Comparison of ENCODE assay signal across 8 cellular contexts in genomic region chr12:113056631-113057488, GRCh38. TPM values are rescaled to one million over a fixed set of nuclear protein-coding genes. Genes with fewer than 3 reads are reported as not detected.
DNase-seq lines count a peak whose midpoint lies in the region; ATAC-seq lines count a peak whose summit lies in the region.

DTX1 (plus strand) TSS chr12:113056730; CDS start chr12:113058193, 1,463 bp downstream.

- H3K4me3 ChIP-seq in skeletal muscle cell (ENCODE audit: low read depth, low read length): peak within 1 kb of the TSS; percentile 39

- intact Hi-C loops in left ventricle myocardium superior (cut with micrococcal nuclease): no loop called here

- ATAC-seq in left ventricle myocardium superior (peak; percentile 83), HG02588 (IDR thresholded peaks at IDR 0.05; ENCODE audit: unreplicated experiment) (no peak)

- DNase-seq in NCI-H2227 (lab: John Stamatoyannopoulos, UW; ENCODE audit: unreplicated experiment) (peak; percentile 66), NCI-H2227 treated with DMSO at 0.1 percent for 48 hours (lab: John Stamatoyannopoulos, UW) (no peak), left ventricle myocardium superior (peak; percentile 63), skeletal muscle cell (ENCODE audit: low read depth) (no peak), DMS153 treated with DMSO at 0.1 percent for 48 hours (lab: John Stamatoyannopoulos, UW; ENCODE audit: unreplicated experiment) (no peak), islet precursor cell (no peak)
- DNase-seq in activated effector memory CD4-positive, alpha-beta T cell treated with anti-CD3 and anti-CD28 coated beads, Interleukin-2, amount 50 U/mL, for 16 hours: peak; percentile 81

RNA-seq across cellular contexts. Expression of gene DTX1, which starts in this region (rescaled TPM):
- 2.4 TPM for total RNA-seq in left ventricle myocardium superior

Comparison
In these comparisons a context has a peak if more than half of its experiments do, and no peak if none do; other contexts are left out.
1. DNase-seq: peak in NCI-H2227 (single experiment), activated effector memory CD4-positive, alpha-beta T cell treated with anti-CD3 and anti-CD28 coated beads, Interleukin-2, amount 50 U/mL, for 16 hours (single experiment) and left ventricle myocardium superior (single experiment); none in NCI-H2227 treated with DMSO at 0.1 percent for 48 hours (single experiment), skeletal muscle cell (single experiment), DMS153 treated with DMSO at 0.1 percent for 48 hours (single experiment) and islet precursor cell (single experiment).